ENCODE assay signal across 1 cellular context in the genomic region with DNA sequence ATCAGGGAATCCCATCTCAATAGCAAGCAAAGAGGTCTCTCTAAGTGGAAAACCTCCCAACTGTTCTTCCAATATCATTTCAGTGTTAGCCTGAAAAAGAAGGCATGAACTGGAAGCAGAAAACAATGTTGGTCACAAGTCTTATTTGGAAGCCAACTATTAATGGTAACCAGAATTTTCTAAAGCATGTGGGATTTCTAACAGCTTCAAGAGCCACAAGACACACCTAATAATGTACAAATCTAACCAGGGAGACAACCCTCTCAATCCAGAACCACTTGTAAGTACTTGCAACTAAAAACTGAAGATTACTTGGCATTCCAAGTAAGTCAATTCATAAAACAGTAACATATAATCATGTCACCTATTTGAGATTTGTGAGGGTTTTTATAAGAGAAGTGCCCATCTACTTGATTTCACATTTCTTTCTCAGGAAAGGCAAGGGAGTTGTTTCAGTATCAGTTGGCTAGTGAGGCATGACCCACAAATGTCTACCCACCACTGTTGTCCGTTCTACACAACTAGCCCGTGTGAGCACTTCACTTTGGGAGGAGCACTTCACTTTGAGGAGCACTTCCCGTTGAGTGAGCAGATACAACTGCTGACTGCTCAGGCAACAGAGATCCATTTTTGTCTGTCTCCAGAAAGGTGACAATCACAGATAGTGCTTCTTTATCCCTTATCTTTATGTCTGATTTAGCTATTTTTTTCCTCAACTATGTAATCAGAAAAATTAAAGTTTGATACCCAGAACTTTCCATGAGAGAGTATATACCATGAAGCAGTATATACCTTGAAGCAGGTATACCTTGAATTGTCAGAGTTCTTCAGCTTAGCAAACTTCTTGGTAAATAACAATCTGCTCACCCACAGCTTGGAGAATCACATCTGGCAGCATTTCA.
TF ChIP-seq lines count a peak whose summit lies in the region.

No MANE protein-coding gene starts in this region.

TF ChIP-seq in GM12891, 5 proteins besides CTCF, POLR2A, EP300 and RAD21:
- peak; percentile 45 for TF ChIP-seq SPI1 (IDR thresholded peaks at IDR 0.05; ENCODE audit: low read depth, low read length)
- TF ChIP-seq POU2F2 (IDR thresholded peaks at IDR 0.05; ENCODE audit: low read depth, low read length): no peak
